ENCODE assay signal across 1 cellular context in genomic region chr11:73760680-73761402, GRCh38.
TF ChIP-seq lines count a peak whose summit lies in the region.

TSS of gene RAB6A (minus strand) at chr11:73761074. CDS start at chr11:73760635, 439 bp downstream.

TF ChIP-seq in HepG2, 621 proteins besides CTCF, POLR2A, EP300 and RAD21 (continued from another document and continues in another):
- TF ChIP-seq IRF1 (CRISPR knock-in tag; IDR thresholded peaks at IDR 0.05; ENCODE audit: low read depth), result no peak
- no peak for TF ChIP-seq ZNF780A (CRISPR knock-in tag; IDR thresholded peaks at IDR 0.05)
- TF ChIP-seq CBX2 (IDR thresholded peaks at IDR 0.05; ENCODE audit: low read depth, low read length), result no peak
- no peak for TF ChIP-seq CBX2 (CRISPR knock-in tag; IDR thresholded peaks at IDR 0.05; ENCODE audit: low read depth)
- no peak for TF ChIP-seq ZFP1 (CRISPR knock-in tag; IDR thresholded peaks at IDR 0.05)
- no peak for TF ChIP-seq GFI1 (CRISPR knock-in tag; IDR thresholded peaks at IDR 0.05; ENCODE audit: borderline replicate concordance)
- TF ChIP-seq FOXM1 (CRISPR knock-in tag; IDR thresholded peaks at IDR 0.05), result no peak
- TF ChIP-seq ZNF451 (CRISPR knock-in tag; IDR thresholded peaks at IDR 0.05), result no peak
- TF ChIP-seq GABPA (IDR thresholded peaks at IDR 0.05; ENCODE audit: low read depth, low read length), result no peak
- TF ChIP-seq GABPA (CRISPR knock-in tag; IDR thresholded peaks at IDR 0.05; ENCODE audit: low read depth), result peak; percentile 59
- TF ChIP-seq PITX1 (CRISPR knock-in tag; IDR thresholded peaks at IDR 0.05), result peak; percentile 45; the same call in 1 of the 2 replicates
- no peak for TF ChIP-seq BCL6 (CRISPR knock-in tag; IDR thresholded peaks at IDR 0.05)
- TF ChIP-seq POGZ (CRISPR knock-in tag; IDR thresholded peaks at IDR 0.05), result peak; percentile 73
- TF ChIP-seq KLF12 (CRISPR knock-in tag; IDR thresholded peaks at IDR 0.05; ENCODE audit: borderline replicate concordance), result peak; percentile 32; the same call in 1 of the 2 replicates
- TF ChIP-seq ATF7-NPFF (CRISPR knock-in tag; IDR thresholded peaks at IDR 0.05; ENCODE audit: low read depth), result peak; percentile 76; the same call in 1 of the 2 replicates
- TF ChIP-seq MTF2 (CRISPR knock-in tag; IDR thresholded peaks at IDR 0.05; ENCODE audit: borderline replicate concordance), result no peak
- TF ChIP-seq FOXP1 (IDR thresholded peaks at IDR 0.05), result no peak
- no peak for TF ChIP-seq FOXP1 (CRISPR knock-in tag; IDR thresholded peaks at IDR 0.05)
- TF ChIP-seq MIER2 (CRISPR knock-in tag; IDR thresholded peaks at IDR 0.05), result no peak
- no peak for TF ChIP-seq PRPF4 (IDR thresholded peaks at IDR 0.05; ENCODE audit: low read depth, low read length, poor library complexity, severe bottlenecking)
- TF ChIP-seq ZC3H13 (CRISPR knock-in tag; IDR thresholded peaks at IDR 0.05), result no peak
- TF ChIP-seq ARID4A (CRISPR knock-in tag; IDR thresholded peaks at IDR 0.05; ENCODE audit: borderline replicate concordance), result peak; percentile 89
- no peak for TF ChIP-seq JUNB (CRISPR knock-in tag; IDR thresholded peaks at IDR 0.05; ENCODE audit: borderline replicate concordance)
- peak in 1 of 2 experiments; percentile 20; a peak in 1 of 4 replicates for TF ChIP-seq REST (IDR thresholded peaks at IDR 0.05; ENCODE audit: borderline replicate concordance in 1 of 2, low read depth in 1 of 2, low read length in 2 of 2)
- TF ChIP-seq ERF (CRISPR knock-in tag; IDR thresholded peaks at IDR 0.05), result peak; percentile 82; the same call in 1 of the 2 replicates
- TF ChIP-seq ZNF326 (CRISPR knock-in tag; IDR thresholded peaks at IDR 0.05; ENCODE audit: borderline replicate concordance), result no peak
- no peak for TF ChIP-seq ZNF264 (CRISPR knock-in tag; IDR thresholded peaks at IDR 0.05)
- TF ChIP-seq TCF7L2 (IDR thresholded peaks at IDR 0.05; ENCODE audit: low read depth, low read length), result no peak
- TF ChIP-seq MIXL1 (CRISPR knock-in tag; IDR thresholded peaks at IDR 0.05), result 0 out of 2 replicates have a peak, but pooled peaks have one; percentile 36
- no peak for TF ChIP-seq MZF1 (CRISPR knock-in tag; IDR thresholded peaks at IDR 0.05; ENCODE audit: borderline replicate concordance)
- no peak for TF ChIP-seq ZNF577 (CRISPR knock-in tag; IDR thresholded peaks at IDR 0.05; ENCODE audit: borderline replicate concordance, low read depth)
- no peak for TF ChIP-seq MYPOP (CRISPR knock-in tag; IDR thresholded peaks at IDR 0.05)
- TF ChIP-seq MTERF4 (CRISPR knock-in tag; IDR thresholded peaks at IDR 0.05), result peak; percentile 85; the same call in 1 of the 2 replicates
- no peak for TF ChIP-seq CSRNP2 (CRISPR knock-in tag; conservative IDR thresholded peaks at IDR 0.05; ENCODE audit: low read depth)
- no peak for TF ChIP-seq ZNF33A (CRISPR knock-in tag; IDR thresholded peaks at IDR 0.05; ENCODE audit: borderline replicate concordance)
- TF ChIP-seq NR1H2 (CRISPR knock-in tag; IDR thresholded peaks at IDR 0.05; ENCODE audit: borderline replicate concordance, low read depth), result no peak
- TF ChIP-seq ZNF775 (CRISPR knock-in tag; IDR thresholded peaks at IDR 0.05; ENCODE audit: borderline replicate concordance), result no peak
- no peak for TF ChIP-seq ZMYM2 (CRISPR knock-in tag; IDR thresholded peaks at IDR 0.05)
- no peak for TF ChIP-seq ZNF513 (CRISPR knock-in tag; conservative IDR thresholded peaks at IDR 0.05)
- no peak for TF ChIP-seq RELA (CRISPR knock-in tag; IDR thresholded peaks at IDR 0.05)
- peak; percentile 87; the same call in 1 of the 2 replicates for TF ChIP-seq ZNF431 (CRISPR knock-in tag; IDR thresholded peaks at IDR 0.05; ENCODE audit: borderline replicate concordance, low read depth)
- no peak for TF ChIP-seq TCF12 (IDR thresholded peaks at IDR 0.05)
- no peak for TF ChIP-seq TCF12 (CRISPR knock-in tag; IDR thresholded peaks at IDR 0.05)
- no peak for TF ChIP-seq ZNF253 (CRISPR knock-in tag; IDR thresholded peaks at IDR 0.05; ENCODE audit: borderline replicate concordance)
- peak; percentile 72 for TF ChIP-seq ZNF687 (CRISPR knock-in tag; IDR thresholded peaks at IDR 0.05)
